ENCODE assay signal across 1 cellular context in genomic region chr20:54065601-54066038, GRCh38.
TF ChIP-seq lines count a peak whose summit lies in the region.

No MANE protein-coding gene starts in this region.

TF ChIP-seq in K562, 482 proteins besides CTCF, POLR2A, EP300 and RAD21 (continued from another document and continues in another):
- TF ChIP-seq E2F6 (IDR thresholded peaks at IDR 0.05; ENCODE audit: borderline replicate concordance in 1 of 2, extremely low read depth in 1 of 2, insufficient read depth in 1 of 2, insufficient read length in 1 of 2, low read depth in 1 of 2, low read length in 1 of 2, poor library complexity in 1 of 2, severe bottlenecking in 1 of 2): peak in 1 of 2 experiments; percentile 47
- TF ChIP-seq PTTG1 (tag; IDR thresholded peaks at IDR 0.05; ENCODE audit: low read depth): no peak
- TF ChIP-seq SIN3A (IDR thresholded peaks at IDR 0.05; ENCODE audit: borderline replicate concordance in 2 of 2, control insufficient read depth in 1 of 2, low read depth in 2 of 2, low read length in 2 of 2): no peak
- TF ChIP-seq, protein P1, sequence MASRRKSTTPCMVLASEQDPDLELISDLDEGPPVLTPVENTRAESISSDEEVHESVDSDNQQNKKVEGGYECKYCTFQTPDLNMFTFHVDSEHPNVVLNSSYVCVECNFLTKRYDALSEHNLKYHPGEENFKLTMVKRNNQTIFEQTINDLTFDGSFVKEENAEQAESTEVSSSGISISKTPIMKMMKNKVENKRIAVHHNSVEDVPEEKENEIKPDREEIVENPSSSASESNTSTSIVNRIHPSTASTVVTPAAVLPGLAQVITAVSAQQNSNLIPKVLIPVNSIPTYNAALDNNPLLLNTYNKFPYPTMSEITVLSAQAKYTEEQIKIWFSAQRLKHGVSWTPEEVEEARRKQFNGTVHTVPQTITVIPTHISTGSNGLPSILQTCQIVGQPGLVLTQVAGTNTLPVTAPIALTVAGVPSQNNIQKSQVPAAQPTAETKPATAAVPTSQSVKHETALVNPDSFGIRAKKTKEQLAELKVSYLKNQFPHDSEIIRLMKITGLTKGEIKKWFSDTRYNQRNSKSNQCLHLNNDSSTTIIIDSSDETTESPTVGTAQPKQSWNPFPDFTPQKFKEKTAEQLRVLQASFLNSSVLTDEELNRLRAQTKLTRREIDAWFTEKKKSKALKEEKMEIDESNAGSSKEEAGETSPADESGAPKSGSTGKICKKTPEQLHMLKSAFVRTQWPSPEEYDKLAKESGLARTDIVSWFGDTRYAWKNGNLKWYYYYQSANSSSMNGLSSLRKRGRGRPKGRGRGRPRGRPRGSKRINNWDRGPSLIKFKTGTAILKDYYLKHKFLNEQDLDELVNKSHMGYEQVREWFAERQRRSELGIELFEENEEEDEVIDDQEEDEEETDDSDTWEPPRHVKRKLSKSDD (conservative IDR thresholded peaks at IDR 0.05; ENCODE audit: low read length): no peak
- TF ChIP-seq FOXK2 (conservative IDR thresholded peaks at IDR 0.05 in 1 of 2, IDR thresholded peaks at IDR 0.05 in 1 of 2; ENCODE audit: low read depth in 2 of 2): peak in 1 of 2 experiments; percentile 56; a peak in 1 of 4 replicates
- TF ChIP-seq CXXC5 (CRISPR knock-in tag; IDR thresholded peaks at IDR 0.05): peak; percentile 70
- TF ChIP-seq ZNF830 (CRISPR knock-in tag; IDR thresholded peaks at IDR 0.05): no peak
- TF ChIP-seq NFIC (IDR thresholded peaks at IDR 0.05): peak; percentile 84
- TF ChIP-seq RUNX1 (IDR thresholded peaks at IDR 0.05; ENCODE audit: low read depth): no peak
- TF ChIP-seq ZNF134 (CRISPR knock-in tag; conservative IDR thresholded peaks at IDR 0.05): peak; percentile 76
- TF ChIP-seq ZNF583 (CRISPR knock-in tag; IDR thresholded peaks at IDR 0.05): no peak
- no peak for TF ChIP-seq HMG20A (CRISPR knock-in tag; conservative IDR thresholded peaks at IDR 0.05)
- TF ChIP-seq MECOM (CRISPR knock-in tag; IDR thresholded peaks at IDR 0.05): no peak
- no peak for TF ChIP-seq ASH1L (IDR thresholded peaks at IDR 0.05; ENCODE audit: borderline replicate concordance, low read depth, partially characterized antibody)
- no peak for TF ChIP-seq ZNF146 (CRISPR knock-in tag; IDR thresholded peaks at IDR 0.05; ENCODE audit: unreplicated experiment)
- TF ChIP-seq ZNF280B (CRISPR knock-in tag; IDR thresholded peaks at IDR 0.05): no peak
- no peak for TF ChIP-seq HDAC6 (IDR thresholded peaks at IDR 0.05; ENCODE audit: low read depth, low read length)
- no peak for TF ChIP-seq ZNF311 (CRISPR knock-in tag; IDR thresholded peaks at IDR 0.05)
- TF ChIP-seq ATF7 (IDR thresholded peaks at IDR 0.05): peak; percentile 38; the same call in 1 of the 2 replicates
- no peak for TF ChIP-seq ZNF398 (CRISPR knock-in tag; IDR thresholded peaks at IDR 0.05)
- no peak for TF ChIP-seq JUN (IDR thresholded peaks at IDR 0.05; ENCODE audit: borderline replicate concordance, low read depth, low read length)
- no peak for TF ChIP-seq JUN (CRISPR knock-in tag; IDR thresholded peaks at IDR 0.05; ENCODE audit: borderline replicate concordance)
- TF ChIP-seq ZBTB7A (IDR thresholded peaks at IDR 0.05; ENCODE audit: borderline replicate concordance, control insufficient read depth, low read depth, low read length): no peak
- TF ChIP-seq ZNF695 (CRISPR knock-in tag; IDR thresholded peaks at IDR 0.05): no peak
- TF ChIP-seq KLF13 (tag; IDR thresholded peaks at IDR 0.05; ENCODE audit: borderline replicate concordance, low read depth): no peak
- TF ChIP-seq ZNF224 (CRISPR knock-in tag; IDR thresholded peaks at IDR 0.05): no peak
- TF ChIP-seq PCBP1 (IDR thresholded peaks at IDR 0.05; ENCODE audit: low read depth, low read length, poor library complexity, severe bottlenecking): no peak
- no peak for TF ChIP-seq NFE2L1 (tag; IDR thresholded peaks at IDR 0.05; ENCODE audit: borderline replicate concordance, low read depth)
- no peak for TF ChIP-seq BRCA1 (IDR thresholded peaks at IDR 0.05)
- TF ChIP-seq BRCA1 (CRISPR knock-in tag; IDR thresholded peaks at IDR 0.05): no peak
- TF ChIP-seq, protein P2, sequence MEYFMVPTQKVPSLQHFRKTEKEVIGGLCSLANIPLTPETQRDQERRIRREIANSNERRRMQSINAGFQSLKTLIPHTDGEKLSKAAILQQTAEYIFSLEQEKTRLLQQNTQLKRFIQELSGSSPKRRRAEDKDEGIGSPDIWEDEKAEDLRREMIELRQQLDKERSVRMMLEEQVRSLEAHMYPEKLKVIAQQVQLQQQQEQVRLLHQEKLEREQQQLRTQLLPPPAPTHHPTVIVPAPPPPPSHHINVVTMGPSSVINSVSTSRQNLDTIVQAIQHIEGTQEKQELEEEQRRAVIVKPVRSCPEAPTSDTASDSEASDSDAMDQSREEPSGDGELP (CRISPR knock-in tag; IDR thresholded peaks at IDR 0.05; ENCODE audit: borderline replicate concordance): peak; percentile 77
- TF ChIP-seq EGR1 (conservative IDR thresholded peaks at IDR 0.05): no peak
- TF ChIP-seq HDAC2 (IDR thresholded peaks at IDR 0.05): no peak
- no peak for TF ChIP-seq KDM2B (CRISPR knock-in tag; IDR thresholded peaks at IDR 0.05)
- TF ChIP-seq GABPB1 (CRISPR knock-in tag; IDR thresholded peaks at IDR 0.05): no peak
- no peak for TF ChIP-seq HOMEZ (CRISPR knock-in tag; IDR thresholded peaks at IDR 0.05)
- no peak for TF ChIP-seq TAF1 (IDR thresholded peaks at IDR 0.05; ENCODE audit: control insufficient read depth, extremely low read depth, insufficient read depth, low read length, severe bottlenecking)
- TF ChIP-seq, protein P3, sequence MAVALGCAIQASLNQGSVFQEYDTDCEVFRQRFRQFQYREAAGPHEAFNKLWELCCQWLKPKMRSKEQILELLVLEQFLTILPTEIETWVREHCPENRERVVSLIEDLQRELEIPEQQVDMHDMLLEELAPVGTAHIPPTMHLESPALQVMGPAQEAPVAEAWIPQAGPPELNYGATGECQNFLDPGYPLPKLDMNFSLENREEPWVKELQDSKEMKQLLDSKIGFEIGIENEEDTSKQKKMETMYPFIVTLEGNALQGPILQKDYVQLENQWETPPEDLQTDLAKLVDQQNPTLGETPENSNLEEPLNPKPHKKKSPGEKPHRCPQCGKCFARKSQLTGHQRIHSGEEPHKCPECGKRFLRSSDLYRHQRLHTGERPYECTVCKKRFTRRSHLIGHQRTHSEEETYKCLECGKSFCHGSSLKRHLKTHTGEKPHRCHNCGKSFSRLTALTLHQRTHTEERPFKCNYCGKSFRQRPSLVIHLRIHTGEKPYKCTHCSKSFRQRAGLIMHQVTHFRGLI (CRISPR knock-in tag; IDR thresholded peaks at IDR 0.05): no peak
- TF ChIP-seq, protein P4, sequence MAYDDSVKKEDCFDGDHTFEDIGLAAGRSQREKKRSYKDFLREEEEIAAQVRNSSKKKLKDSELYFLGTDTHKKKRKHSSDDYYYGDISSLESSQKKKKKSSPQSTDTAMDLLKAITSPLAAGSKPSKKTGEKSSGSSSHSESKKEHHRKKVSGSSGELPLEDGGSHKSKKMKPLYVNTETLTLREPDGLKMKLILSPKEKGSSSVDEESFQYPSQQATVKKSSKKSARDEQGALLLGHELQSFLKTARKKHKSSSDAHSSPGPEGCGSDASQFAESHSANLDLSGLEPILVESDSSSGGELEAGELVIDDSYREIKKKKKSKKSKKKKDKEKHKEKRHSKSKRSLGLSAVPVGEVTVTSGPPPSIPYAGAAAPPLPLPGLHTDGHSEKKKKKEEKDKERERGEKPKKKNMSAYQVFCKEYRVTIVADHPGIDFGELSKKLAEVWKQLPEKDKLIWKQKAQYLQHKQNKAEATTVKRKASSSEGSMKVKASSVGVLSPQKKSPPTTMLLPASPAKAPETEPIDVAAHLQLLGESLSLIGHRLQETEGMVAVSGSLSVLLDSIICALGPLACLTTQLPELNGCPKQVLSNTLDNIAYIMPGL (CRISPR knock-in tag; IDR thresholded peaks at IDR 0.05): no peak
- no peak for TF ChIP-seq PHTF2 (CRISPR knock-in tag; IDR thresholded peaks at IDR 0.05)
- TF ChIP-seq ZNF232 (CRISPR knock-in tag; IDR thresholded peaks at IDR 0.05): no peak
- TF ChIP-seq CEBPG (CRISPR knock-in tag; IDR thresholded peaks at IDR 0.05): no peak
- no peak for TF ChIP-seq CEBPG (tag; conservative IDR thresholded peaks at IDR 0.05 in 1 of 2, IDR thresholded peaks at IDR 0.05 in 1 of 2)
- TF ChIP-seq SIN3B (IDR thresholded peaks at IDR 0.05; ENCODE audit: low read depth): no peak
- TF ChIP-seq, protein P5, sequence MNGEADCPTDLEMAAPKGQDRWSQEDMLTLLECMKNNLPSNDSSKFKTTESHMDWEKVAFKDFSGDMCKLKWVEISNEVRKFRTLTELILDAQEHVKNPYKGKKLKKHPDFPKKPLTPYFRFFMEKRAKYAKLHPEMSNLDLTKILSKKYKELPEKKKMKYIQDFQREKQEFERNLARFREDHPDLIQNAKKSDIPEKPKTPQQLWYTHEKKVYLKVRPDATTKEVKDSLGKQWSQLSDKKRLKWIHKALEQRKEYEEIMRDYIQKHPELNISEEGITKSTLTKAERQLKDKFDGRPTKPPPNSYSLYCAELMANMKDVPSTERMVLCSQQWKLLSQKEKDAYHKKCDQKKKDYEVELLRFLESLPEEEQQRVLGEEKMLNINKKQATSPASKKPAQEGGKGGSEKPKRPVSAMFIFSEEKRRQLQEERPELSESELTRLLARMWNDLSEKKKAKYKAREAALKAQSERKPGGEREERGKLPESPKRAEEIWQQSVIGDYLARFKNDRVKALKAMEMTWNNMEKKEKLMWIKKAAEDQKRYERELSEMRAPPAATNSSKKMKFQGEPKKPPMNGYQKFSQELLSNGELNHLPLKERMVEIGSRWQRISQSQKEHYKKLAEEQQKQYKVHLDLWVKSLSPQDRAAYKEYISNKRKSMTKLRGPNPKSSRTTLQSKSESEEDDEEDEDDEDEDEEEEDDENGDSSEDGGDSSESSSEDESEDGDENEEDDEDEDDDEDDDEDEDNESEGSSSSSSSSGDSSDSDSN (IDR thresholded peaks at IDR 0.05; ENCODE audit: borderline replicate concordance in 1 of 2, low read depth in 2 of 2, low read length in 2 of 2): no peak
- TF ChIP-seq RAD51 (IDR thresholded peaks at IDR 0.05; ENCODE audit: borderline replicate concordance, low read depth): no peak
- TF ChIP-seq NBN (IDR thresholded peaks at IDR 0.05; ENCODE audit: low read depth): peak; percentile 44; the same call in 1 of the 2 replicates
- TF ChIP-seq CSDE1 (IDR thresholded peaks at IDR 0.05): no peak
- TF ChIP-seq JUND (IDR thresholded peaks at IDR 0.05; ENCODE audit: borderline replicate concordance, low read depth, low read length): no peak; the same call in 1 of the 2 replicates
- TF ChIP-seq JUND (tag; IDR thresholded peaks at IDR 0.05; ENCODE audit: borderline replicate concordance, low read depth, low read length): no peak
- TF ChIP-seq FOXA3 (CRISPR knock-in tag; conservative IDR thresholded peaks at IDR 0.05 in 1 of 2, IDR thresholded peaks at IDR 0.05 in 1 of 2): no peak
- TF ChIP-seq NR1H2 (CRISPR knock-in tag; IDR thresholded peaks at IDR 0.05): no peak
- TF ChIP-seq HSF4 (CRISPR knock-in tag; IDR thresholded peaks at IDR 0.05; ENCODE audit: borderline replicate concordance): no peak
- TF ChIP-seq ZFP1 (CRISPR knock-in tag; IDR thresholded peaks at IDR 0.05): no peak
- no peak for TF ChIP-seq ZNF57 (CRISPR knock-in tag; IDR thresholded peaks at IDR 0.05)
- TF ChIP-seq, protein P6, sequence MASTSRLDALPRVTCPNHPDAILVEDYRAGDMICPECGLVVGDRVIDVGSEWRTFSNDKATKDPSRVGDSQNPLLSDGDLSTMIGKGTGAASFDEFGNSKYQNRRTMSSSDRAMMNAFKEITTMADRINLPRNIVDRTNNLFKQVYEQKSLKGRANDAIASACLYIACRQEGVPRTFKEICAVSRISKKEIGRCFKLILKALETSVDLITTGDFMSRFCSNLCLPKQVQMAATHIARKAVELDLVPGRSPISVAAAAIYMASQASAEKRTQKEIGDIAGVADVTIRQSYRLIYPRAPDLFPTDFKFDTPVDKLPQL (IDR thresholded peaks at IDR 0.05; ENCODE audit: extremely low read depth, insufficient read length): no peak
- no peak for TF ChIP-seq TEAD1 (CRISPR knock-in tag; IDR thresholded peaks at IDR 0.05)
- TF ChIP-seq L3MBTL2 (IDR thresholded peaks at IDR 0.05): peak; percentile 40; the same call in 1 of the 2 replicates
- TF ChIP-seq CEBPB (tag; IDR thresholded peaks at IDR 0.05): no peak
- TF ChIP-seq CBX5 (IDR thresholded peaks at IDR 0.05; ENCODE audit: borderline replicate concordance, low read depth): no peak
